9 cellular contexts compared by ENCODE assay signal in the genomic region with DNA sequence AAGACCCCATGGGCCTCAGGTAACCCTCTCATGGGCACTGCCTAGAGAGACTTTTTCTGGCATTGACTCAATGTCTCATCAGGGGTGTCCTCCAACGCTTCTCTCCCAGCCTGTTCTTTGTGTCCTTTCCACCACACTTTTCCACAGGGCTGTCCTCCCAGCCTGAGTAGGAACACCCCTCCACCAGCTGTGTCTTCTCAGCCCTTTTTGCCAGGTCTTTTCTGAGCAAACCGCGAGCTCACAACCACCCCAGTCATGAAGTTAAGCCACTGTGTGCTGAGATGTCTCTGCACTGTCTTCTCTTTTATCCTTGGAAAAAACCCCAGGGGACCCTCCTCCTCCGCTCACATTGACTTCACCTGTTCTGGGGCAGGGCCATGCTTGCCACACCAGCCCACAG. TPM values are rescaled to one million over a fixed set of nuclear protein-coding genes. Genes with fewer than 3 reads are reported as not detected.
DNase-seq lines count a peak whose midpoint lies in the region; TF ChIP-seq lines count a peak whose summit lies in the region.
"Had no signal": no experiment of that assay in that cellular context is flagged by ENCODE, and none has a peak within 500 bp of the region (broad histone marks: within the 10 kb centered on the region; RNA-seq: fewer than 3 reads in every experiment).

No MANE protein-coding gene starts in this region.

- H3K9ac ChIP-seq in BLaER1 treated with 17β-estradiol and CSF1 and Interleukin-3, amounts not matched to agents 10 nM and 100 nM = peak overlapping the region; percentile 36 to 98 (median 66); a peak in 20 of 22 replicates
- H3K9ac ChIP-seq in OCI-LY3 (ENCODE audit: low read length) = no peak overlapping the region

- peaks cover 39 to 81% (median 62%) of the 10 kb centered on the region in 11 experiments; a peak in 18 of 22 replicates for H4K20me1 ChIP-seq in BLaER1 treated with 17β-estradiol and CSF1 and Interleukin-3, amounts not matched to agents 10 nM and 100 nM
- H4K20me1 ChIP-seq in OCI-LY3 (ENCODE audit: insufficient read depth, low read length) = peaks cover 10% of the 10 kb centered on the region; the same call in 1 of the 2 replicates

- H2AFZ ChIP-seq in OCI-LY3 (ENCODE audit: low read depth, low read length) = no peak overlapping the region

- peak overlapping the region; percentile 23 for H3K27ac Mint-ChIP-seq in progenitor cell of endocrine pancreas
- no peak overlapping the region for H3K27ac Mint-ChIP-seq in glutamatergic neuron (ENCODE audit: unreplicated experiment)

- peak; percentile 52 for DNase-seq in fibroblast of pulmonary artery (ENCODE audit: low read depth)
- no peak for DNase-seq in progenitor cell of endocrine pancreas (ENCODE audit: low spot score, unreplicated experiment)
- no peak for DNase-seq in glutamatergic neuron
- no peak for DNase-seq in MV-4-11 (lab: John Stamatoyannopoulos, UW)
- DNase-seq in H4 (ENCODE audit: low spot score) = no peak
- no peak for DNase-seq in NCI-H1105 treated with DMSO at 0.1 percent for 48 hours (lab: John Stamatoyannopoulos, UW)
- DNase-seq: NCI-H526 treated with DMSO at 0.1 percent for 48 hours had no signal

- no peak overlapping the region for H3K4me3 Mint-ChIP-seq in progenitor cell of endocrine pancreas (ENCODE audit: low read depth)
- H3K4me3 Mint-ChIP-seq in glutamatergic neuron (ENCODE audit: unreplicated experiment) = no peak overlapping the region

- H3K27ac ChIP-seq in BLaER1 treated with 17β-estradiol and CSF1 and Interleukin-3, amounts not matched to agents 10 nM and 100 nM = peak overlapping the region in 10 of 11 experiments; percentile 39 to 99 (median 96); a peak in 19 of 22 replicates
- no peak overlapping the region for H3K27ac ChIP-seq in OCI-LY3 (ENCODE audit: low read length)

- H3K79me2 ChIP-seq in OCI-LY3 (ENCODE audit: low read length) = peaks cover 68% of the 10 kb centered on the region

- H3K4me3 ChIP-seq in BLaER1 treated with 17β-estradiol and CSF1 and Interleukin-3, amounts not matched to agents 10 nM and 100 nM = peak overlapping the region in 1 of 10 experiments; percentile 32; a peak in 2 of 20 replicates
- H3K4me3 ChIP-seq in OCI-LY3 (ENCODE audit: low read length) (no peak overlapping the region), fibroblast of pulmonary artery (replicated peaks; ENCODE audit: low read depth, low read length) (no peak overlapping the region)

- H3K4me1 Mint-ChIP-seq in progenitor cell of endocrine pancreas (ENCODE audit: low read depth) (peaks cover 43% of the 10 kb centered on the region), glutamatergic neuron (ENCODE audit: low read depth, unreplicated experiment) (no peaks in the 10 kb centered on the region)

- peaks cover 0 to 13% (median 0%) of the 10 kb centered on the region in 11 experiments; a peak in 3 of 22 replicates for H3K36me3 ChIP-seq in BLaER1 treated with 17β-estradiol and CSF1 and Interleukin-3, amounts not matched to agents 10 nM and 100 nM
- no peaks in the 10 kb centered on the region for H3K36me3 ChIP-seq in OCI-LY3 (replicated peaks; ENCODE audit: low read depth, low read length)

- H3K4me2 ChIP-seq in BLaER1 treated with 17β-estradiol and CSF1 and Interleukin-3, amounts not matched to agents 10 nM and 100 nM = peak overlapping the region; percentile 92 to 100 (median 99)
- peak overlapping the region; percentile 50; the same call in 1 of the 2 replicates for H3K4me2 ChIP-seq in OCI-LY3 (ENCODE audit: low read length)

- H3K4me1 ChIP-seq in BLaER1 treated with 17β-estradiol and CSF1 and Interleukin-3, amounts not matched to agents 10 nM and 100 nM = peaks cover 88 to 92% (median 91%) of the 10 kb centered on the region in 10 experiments
- peaks cover 62% of the 10 kb centered on the region for H3K4me1 ChIP-seq in OCI-LY3 (ENCODE audit: low read length)

- TF ChIP-seq CTCF in OCI-LY3 (IDR thresholded peaks at IDR 0.05; ENCODE audit: low read depth, low read length) (no peak), fibroblast of pulmonary artery (IDR thresholded peaks at IDR 0.05; ENCODE audit: low read length, missing control alignments) (no peak), progenitor cell of endocrine pancreas (IDR thresholded peaks at IDR 0.05; ENCODE audit: unreplicated experiment) (no peak), glutamatergic neuron (IDR thresholded peaks at IDR 0.05; ENCODE audit: partially characterized antibody, unreplicated experiment) (no peak)

- H3K27me3 ChIP-seq in BLaER1 treated with 17β-estradiol and CSF1 and Interleukin-3, amounts not matched to agents 10 nM and 100 nM = no peaks in the 10 kb centered on the region
- no peaks in the 10 kb centered on the region for H3K27me3 ChIP-seq in OCI-LY3 (ENCODE audit: low read depth, low read length)

- H3K27me3 Mint-ChIP-seq in progenitor cell of endocrine pancreas (no peaks in the 10 kb centered on the region), glutamatergic neuron (ENCODE audit: unreplicated experiment) (peaks cover 2% of the 10 kb centered on the region)

- no peaks in the 10 kb centered on the region for H3K9me3 ChIP-seq in BLaER1 treated with 17β-estradiol and CSF1 and Interleukin-3, amounts not matched to agents 10 nM and 100 nM (replicated peaks in 1 of 11)
- no peaks in the 10 kb centered on the region for H3K9me3 ChIP-seq in OCI-LY3 (ENCODE audit: insufficient read depth, low read length)

- no peaks in the 10 kb centered on the region for H3K36me3 Mint-ChIP-seq in progenitor cell of endocrine pancreas (ENCODE audit: insufficient read depth)
- H3K36me3 Mint-ChIP-seq in glutamatergic neuron (ENCODE audit: unreplicated experiment) = no peaks in the 10 kb centered on the region

- no peaks in the 10 kb centered on the region for H3K9me3 Mint-ChIP-seq in progenitor cell of endocrine pancreas (ENCODE audit: low read depth)
- peaks cover 3% of the 10 kb centered on the region for H3K9me3 Mint-ChIP-seq in glutamatergic neuron (ENCODE audit: unreplicated experiment)

RNA-seq across cellular contexts. Expression of gene PNMA1, which starts 50.2 kb away (rescaled TPM):
- total RNA-seq in progenitor cell of endocrine pancreas = 52.7 and 59.0 TPM in 2 replicates
- 145 TPM for total RNA-seq in glutamatergic neuron (ENCODE audit: unreplicated experiment)
- total RNA-seq in H4 (2014; rRNA removed; shearing (Covaris generic)) = 12.9 and 14.0 TPM in 2 replicates
